Comparison of ENCODE assay signal across 34 cellular contexts in genomic region chr6:13943943-13944342, GRCh38. TPM values are rescaled to one million over a fixed set of nuclear protein-coding genes. Genes with fewer than 3 reads are reported as not detected.
"Had no signal": no experiment of that assay in that cellular context is flagged by ENCODE, and none has a peak within 500 bp of the region (broad histone marks: within the 10 kb centered on the region; RNA-seq: fewer than 3 reads in every experiment).

No MANE protein-coding gene starts in this region.

- ATAC-seq: activated CD4-positive, alpha-beta T cell treated with anti-CD3 and anti-CD28 coated beads for 36 hours; activated CD4-positive, CD25-positive, alpha-beta regulatory T cell treated with anti-CD3 and anti-CD28 coated beads, Interleukin-2, amount 50 U/mL, for 24 hours; activated CD8-positive, alpha-beta memory T cell treated with anti-CD3 and anti-CD28 coated beads, Interleukin-2, amount 10 ng/mL, durations not matched to agents 7 days and 5 days; activated CD8-positive, alpha-beta T cell treated with anti-CD3 and anti-CD28 coated beads, Interleukin-2, amount 10 ng/mL, durations not matched to agents 7 days and 5 days; activated naive CD4-positive, alpha-beta T cell treated with anti-CD3 and anti-CD28 coated beads, Interleukin-2, amount 50 U/mL, for 72 hours; body of pancreas had no signal

- H3K27ac ChIP-seq: adrenal gland, body of pancreas, brain microvascular endothelial cell, breast epithelium, VCaP had no signal

- H3K4me3 ChIP-seq: adrenal gland, body of pancreas, breast epithelium had no signal

- H3K4me1 ChIP-seq: adrenal gland, body of pancreas, breast epithelium had no signal

- H3K36me3 Mint-ChIP-seq: activated CD8-positive, alpha-beta memory T cell treated with anti-CD3 and anti-CD28 coated beads, Interleukin-2, amount 10 ng/mL, durations not matched to agents 7 days and 5 days; activated naive CD8-positive, alpha-beta T cell treated with anti-CD3 and anti-CD28 coated beads for 36 hours had no signal

- H3K4me3 Mint-ChIP-seq: activated CD4-positive, alpha-beta memory T cell treated with anti-CD3 and anti-CD28 coated beads, Interleukin-2, amount 10 ng/mL, durations not matched to agents 7 days and 5 days; activated CD4-positive, alpha-beta T cell treated with anti-CD3 and anti-CD28 coated beads for 36 hours; activated CD4-positive, alpha-beta T cell treated with anti-CD3 and anti-CD28 coated beads, Interleukin-2, amount 10 ng/mL, durations not matched to agents 7 days and 5 days; activated CD8-positive, alpha-beta memory T cell treated with anti-CD3 and anti-CD28 coated beads, Interleukin-2, amount 10 ng/mL, durations not matched to agents 7 days and 5 days; activated CD8-positive, alpha-beta T cell treated with anti-CD3 and anti-CD28 coated beads, Interleukin-2, amount 10 ng/mL, durations not matched to agents 7 days and 5 days; activated naive CD8-positive, alpha-beta T cell treated with anti-CD3 and anti-CD28 coated beads for 36 hours; activated T-cell treated with anti-CD3 and anti-CD28 coated beads, Interleukin-2, amount 50 U/mL, for 24 hours; T-helper 1 cell treated with Interleukin-12 subunit alpha and Interleukin-12 subunit beta and Interleukin-4 antibody, amounts not matched to agents 30 μg/mL and 1 μg/mL, for 36 hours; T-helper 2 cell treated with Interferon-gamma antibody and Interleukin-4, amounts not matched to agents 5 μg/mL and 100 μg/mL, for 36 hours had no signal

- H3K36me3 ChIP-seq: adrenal gland, brain microvascular endothelial cell, breast epithelium had no signal

- H3K9me3 ChIP-seq: adrenal gland, body of pancreas, breast epithelium had no signal

- H3K27ac Mint-ChIP-seq: activated CD4-positive, alpha-beta memory T cell treated with anti-CD3 and anti-CD28 coated beads, Interleukin-2, amount 10 ng/mL, durations not matched to agents 7 days and 5 days; activated CD4-positive, alpha-beta T cell treated with anti-CD3 and anti-CD28 coated beads for 36 hours; activated CD4-positive, alpha-beta T cell treated with anti-CD3 and anti-CD28 coated beads, Interleukin-2, amount 10 ng/mL, durations not matched to agents 7 days and 5 days; activated CD8-positive, alpha-beta memory T cell treated with anti-CD3 and anti-CD28 coated beads, Interleukin-2, amount 10 ng/mL, durations not matched to agents 7 days and 5 days; activated CD8-positive, alpha-beta T cell treated with anti-CD3 and anti-CD28 coated beads, Interleukin-2, amount 10 ng/mL, durations not matched to agents 7 days and 5 days; activated naive CD4-positive, alpha-beta T cell treated with anti-CD3 and anti-CD28 coated beads, Interleukin-2, amount 50 U/mL, for 72 hours; activated naive CD8-positive, alpha-beta T cell treated with anti-CD3 and anti-CD28 coated beads for 36 hours; activated T-cell treated with anti-CD3 and anti-CD28 coated beads, Interleukin-2, amount 50 U/mL, for 24 hours; activated T-helper 2 cell treated with anti-CD3 and anti-CD28 coated beads, Interferon-gamma antibody, Interleukin-2, Interleukin-4, amounts not matched to agents 10 μg/mL and 5 μg/mL and 100 μg/mL, durations not matched to agents 14 hours and 24 hours and 36 hours; T-helper 1 cell treated with Interleukin-12 subunit alpha and Interleukin-12 subunit beta and Interleukin-4 antibody, amounts not matched to agents 30 μg/mL and 1 μg/mL, for 36 hours; T-helper 2 cell treated with Interferon-gamma antibody and Interleukin-4, amounts not matched to agents 5 μg/mL and 100 μg/mL, for 36 hours had no signal

- H3K4me1 Mint-ChIP-seq: activated CD4-positive, alpha-beta memory T cell treated with anti-CD3 and anti-CD28 coated beads, Interleukin-2, amount 10 ng/mL, durations not matched to agents 7 days and 5 days; activated CD4-positive, alpha-beta T cell treated with anti-CD3 and anti-CD28 coated beads for 36 hours; activated CD4-positive, alpha-beta T cell treated with anti-CD3 and anti-CD28 coated beads, Interleukin-2, amount 10 ng/mL, durations not matched to agents 7 days and 5 days; activated CD8-positive, alpha-beta memory T cell treated with anti-CD3 and anti-CD28 coated beads, Interleukin-2, amount 10 ng/mL, durations not matched to agents 7 days and 5 days; activated naive CD8-positive, alpha-beta T cell treated with anti-CD3 and anti-CD28 coated beads for 36 hours had no signal

- H3K27me3 ChIP-seq: adrenal gland, brain microvascular endothelial cell, breast epithelium had no signal

- DNase-seq: activated CD4-positive, alpha-beta memory T cell treated with anti-CD3 and anti-CD28 coated beads, Interleukin-2, amount 10 ng/mL, durations not matched to agents 7 days and 5 days; activated CD4-positive, alpha-beta T cell treated with anti-CD3 and anti-CD28 coated beads for 1 hour; activated CD4-positive, alpha-beta T cell treated with anti-CD3 and anti-CD28 coated beads for 36 hours; activated CD4-positive, alpha-beta T cell treated with anti-CD3 and anti-CD28 coated beads for 48 hours; activated CD4-positive, alpha-beta T cell treated with anti-CD3 and anti-CD28 coated beads, Interleukin-2, amount 10 ng/mL, durations not matched to agents 7 days and 5 days; activated CD4-positive, alpha-beta T cell treated with anti-CD3 and anti-CD28 coated beads, Interleukin-2, amount 50 U/mL, for 48 hours; activated CD4-positive, CD25-positive, alpha-beta regulatory T cell; activated CD8-positive, alpha-beta memory T cell treated with anti-CD3 and anti-CD28 coated beads for 24 hours; activated CD8-positive, alpha-beta memory T cell treated with anti-CD3 and anti-CD28 coated beads, Interleukin-2, amount 10 ng/mL, durations not matched to agents 7 days and 5 days; activated CD8-positive, alpha-beta memory T cell treated with anti-CD3 and anti-CD28 coated beads, Interleukin-2, amount 50 U/mL, for 48 hours; activated CD8-positive, alpha-beta T cell treated with anti-CD3 and anti-CD28 coated beads, Interleukin-2, amount 10 ng/mL, durations not matched to agents 7 days and 5 days; activated effector memory CD4-positive, alpha-beta T cell treated with Interleukin-2 at 50 U/mL for 16 hours; activated gamma-delta T cell; activated naive CD4-positive, alpha-beta T cell treated with anti-CD3 and anti-CD28 coated beads, Interleukin-2, amount 50 U/mL, for 16 hours; activated naive CD4-positive, alpha-beta T cell treated with Interleukin-2 at 50 U/mL for 16 hours; activated naive CD8-positive, alpha-beta T cell treated with anti-CD3 and anti-CD28 coated beads for 36 hours; activated T-cell treated with anti-CD3 and anti-CD28 coated beads, Interleukin-2, amount 50 U/mL, for 24 hours; activated T-cell treated with anti-CD3 and anti-CD28 coated beads, Interleukin-2, amount 50 U/mL, for 48 hours; adrenal gland; amniotic stem cell; aorta; body of pancreas; brain microvascular endothelial cell; central memory CD4-positive, alpha-beta T cell; T-helper 1 cell; T-helper 2 cell; T-helper 9 cell had no signal

RNA-seq across cellular contexts. Expression of gene RNF182, which starts 19.2 kb away (rescaled TPM):
- total RNA-seq: activated CD4-positive, alpha-beta memory T cell treated with anti-CD3 and anti-CD28 coated beads, Interleukin-2, amount 10 ng/mL, durations not matched to agents 7 days and 5 days; activated CD4-positive, alpha-beta T cell treated with anti-CD3 and anti-CD28 coated beads for 36 hours; activated CD4-positive, alpha-beta T cell treated with anti-CD3 and anti-CD28 coated beads, Interleukin-2, amount 10 ng/mL, durations not matched to agents 7 days and 5 days; activated CD8-positive, alpha-beta memory T cell treated with anti-CD3 and anti-CD28 coated beads, Interleukin-2, amount 10 ng/mL, durations not matched to agents 7 days and 5 days; activated CD8-positive, alpha-beta T cell treated with anti-CD3 and anti-CD28 coated beads, Interleukin-2, amount 10 ng/mL, durations not matched to agents 7 days and 5 days; activated naive CD4-positive, alpha-beta T cell treated with anti-CD3 and anti-CD28 coated beads, Interleukin-2, amount 50 U/mL, for 72 hours; activated naive CD8-positive, alpha-beta T cell treated with anti-CD3 and anti-CD28 coated beads for 36 hours; activated T-helper 2 cell treated with anti-CD3 and anti-CD28 coated beads, Interferon-gamma antibody, Interleukin-2, Interleukin-4, amounts not matched to agents 10 μg/mL and 5 μg/mL and 100 μg/mL, durations not matched to agents 14 hours and 24 hours and 36 hours had no signal
